ENCODE assay signal across 12 cellular contexts in the genomic region with DNA sequence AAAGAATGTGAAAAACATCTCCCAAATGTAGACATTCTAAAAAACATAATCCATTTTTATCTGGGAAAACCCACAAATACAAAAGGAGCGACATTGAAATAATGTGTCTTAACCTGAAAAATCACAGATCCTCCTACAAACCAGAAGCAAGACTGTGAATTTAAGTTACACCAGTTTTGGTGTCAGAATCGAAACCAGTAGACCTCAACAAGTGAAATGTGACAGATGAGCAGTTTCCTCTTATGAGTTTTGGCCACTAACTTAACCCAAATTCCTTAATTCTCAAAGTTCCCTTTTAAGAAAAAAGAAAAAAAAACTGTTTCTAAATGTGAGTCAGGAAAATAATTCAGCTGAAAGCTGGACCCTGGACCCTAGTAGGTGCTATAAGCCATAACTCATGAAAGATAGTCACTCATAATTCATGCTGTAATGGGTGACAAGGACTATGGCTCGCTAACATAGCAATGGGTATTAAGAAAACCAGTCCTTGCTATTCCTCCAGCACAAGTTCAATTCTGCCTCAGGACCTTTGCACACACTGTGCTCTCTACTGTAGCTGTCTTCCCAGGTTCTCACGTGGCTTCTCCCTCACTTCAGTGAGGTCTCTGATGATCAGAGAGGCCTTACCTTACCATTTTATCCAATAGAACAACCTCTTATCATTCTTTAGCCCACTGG. TPM values are rescaled to one million over a fixed set of nuclear protein-coding genes. Genes with fewer than 3 reads are reported as not detected.
A peak's percentile ranks its signal among the peaks of the same experiment; 100 is the strongest.
DNase-seq lines count a peak whose midpoint lies in the region; ATAC-seq and TF ChIP-seq lines count a peak whose summit lies in the region.
"Had no signal": no experiment of that assay in that cellular context is flagged by ENCODE, and none has a peak within 500 bp of the region (broad histone marks: within the 10 kb centered on the region; RNA-seq: fewer than 3 reads in every experiment).

No MANE protein-coding gene starts in this region.

- H3K27ac Mint-ChIP-seq in WTC11: no peak overlapping the region
- H3K27ac Mint-ChIP-seq in activated CD4-positive, alpha-beta memory T cell treated with anti-CD3 and anti-CD28 coated beads, Interleukin-2, amount 10 ng/mL, durations not matched to agents 7 days and 5 days: no peak overlapping the region
- H3K27ac Mint-ChIP-seq: T-helper 2 cell treated with Interferon-gamma antibody and Interleukin-4, amounts not matched to agents 5 μg/mL and 100 μg/mL, for 36 hours had no signal

- POLR2A ChIA-PET in WTC11 (lab: Charles Lee): no interaction called here
- POLR2A ChIA-PET in activated CD4-positive, alpha-beta memory T cell treated with anti-CD3 and anti-CD28 coated beads, Interleukin-2, amount 10 ng/mL, durations not matched to agents 7 days and 5 days (lab: Charles Lee): no interaction called here

- peaks cover 21% of the 10 kb centered on the region for H3K4me1 Mint-ChIP-seq in WTC11
- H3K4me1 Mint-ChIP-seq in activated CD4-positive, alpha-beta memory T cell treated with anti-CD3 and anti-CD28 coated beads, Interleukin-2, amount 10 ng/mL, durations not matched to agents 7 days and 5 days: no peaks in the 10 kb centered on the region

- H3K4me3 Mint-ChIP-seq in WTC11: no peak overlapping the region
- H3K4me3 Mint-ChIP-seq in activated CD4-positive, alpha-beta memory T cell treated with anti-CD3 and anti-CD28 coated beads, Interleukin-2, amount 10 ng/mL, durations not matched to agents 7 days and 5 days: no peak overlapping the region
- H3K4me3 Mint-ChIP-seq: T-helper 2 cell treated with Interferon-gamma antibody and Interleukin-4, amounts not matched to agents 5 μg/mL and 100 μg/mL, for 36 hours had no signal

- no peaks in the 10 kb centered on the region; the same call in 1 of the 2 replicates for H3K9me3 Mint-ChIP-seq in WTC11
- no peaks in the 10 kb centered on the region for H3K9me3 Mint-ChIP-seq in activated CD4-positive, alpha-beta memory T cell treated with anti-CD3 and anti-CD28 coated beads, Interleukin-2, amount 10 ng/mL, durations not matched to agents 7 days and 5 days
- H3K9me3 Mint-ChIP-seq: T-helper 2 cell treated with Interferon-gamma antibody and Interleukin-4, amounts not matched to agents 5 μg/mL and 100 μg/mL, for 36 hours had no signal

- ATAC-seq in GM18519 (IDR thresholded peaks at IDR 0.05; ENCODE audit: low FRiP score, unreplicated experiment) (peak; percentile 87), GM21390 (IDR thresholded peaks at IDR 0.05; ENCODE audit: unreplicated experiment) (peak; percentile 92), HG03103 (IDR thresholded peaks at IDR 0.05; ENCODE audit: low read depth, unreplicated experiment) (peak; percentile 94), WTC11 (no peak)
- ATAC-seq: right cardiac atrium had no signal

- CTCF ChIA-PET in WTC11 (lab: Charles Lee): no interaction called here
- CTCF ChIA-PET in activated CD4-positive, alpha-beta memory T cell treated with anti-CD3 and anti-CD28 coated beads, Interleukin-2, amount 10 ng/mL, durations not matched to agents 7 days and 5 days (lab: Charles Lee): no interaction called here

- no peaks in the 10 kb centered on the region for H3K36me3 Mint-ChIP-seq in WTC11
- no peaks in the 10 kb centered on the region for H3K36me3 Mint-ChIP-seq in activated CD4-positive, alpha-beta memory T cell treated with anti-CD3 and anti-CD28 coated beads, Interleukin-2, amount 10 ng/mL, durations not matched to agents 7 days and 5 days (ENCODE audit: low read depth)

- no peaks in the 10 kb centered on the region for H3K27me3 Mint-ChIP-seq in WTC11 (ENCODE audit: low read depth)
- H3K27me3 Mint-ChIP-seq in activated CD4-positive, alpha-beta memory T cell treated with anti-CD3 and anti-CD28 coated beads, Interleukin-2, amount 10 ng/mL, durations not matched to agents 7 days and 5 days: no peaks in the 10 kb centered on the region

- TF ChIP-seq CTCF in WTC11 (IDR thresholded peaks at IDR 0.05): no peak

- DNase-seq in WTC11 (ENCODE audit: low spot score) (no peak), NCI-H2029 (lab: John Stamatoyannopoulos, UW) (no peak), NAMALWA (ENCODE audit: low spot score) (no peak)
- no peak for DNase-seq in activated CD4-positive, alpha-beta memory T cell treated with anti-CD3 and anti-CD28 coated beads, Interleukin-2, amount 10 ng/mL, durations not matched to agents 7 days and 5 days
- DNase-seq in stimulated activated CD4-positive, alpha-beta T cell treated with anti-CD3 and anti-CD28 coated beads, Interleukin-4, amount 100 ng/mL, for 4 hours: no peak
- DNase-seq: COR-L47, NCI-H774, right cardiac atrium had no signal

TF ChIP-seq in WTC11, 78 proteins besides CTCF, POLR2A, EP300 and RAD21:
- TF ChIP-seq NFYB (CRISPR knock-in tag; conservative IDR thresholded peaks at IDR 0.05; ENCODE audit: low read depth) (no peak), GTF2I (CRISPR knock-in tag; conservative IDR thresholded peaks at IDR 0.05) (0 out of 2 replicates have a peak, but pooled peaks have one; percentile 35)
- TF ChIP-seq, protein P1, sequence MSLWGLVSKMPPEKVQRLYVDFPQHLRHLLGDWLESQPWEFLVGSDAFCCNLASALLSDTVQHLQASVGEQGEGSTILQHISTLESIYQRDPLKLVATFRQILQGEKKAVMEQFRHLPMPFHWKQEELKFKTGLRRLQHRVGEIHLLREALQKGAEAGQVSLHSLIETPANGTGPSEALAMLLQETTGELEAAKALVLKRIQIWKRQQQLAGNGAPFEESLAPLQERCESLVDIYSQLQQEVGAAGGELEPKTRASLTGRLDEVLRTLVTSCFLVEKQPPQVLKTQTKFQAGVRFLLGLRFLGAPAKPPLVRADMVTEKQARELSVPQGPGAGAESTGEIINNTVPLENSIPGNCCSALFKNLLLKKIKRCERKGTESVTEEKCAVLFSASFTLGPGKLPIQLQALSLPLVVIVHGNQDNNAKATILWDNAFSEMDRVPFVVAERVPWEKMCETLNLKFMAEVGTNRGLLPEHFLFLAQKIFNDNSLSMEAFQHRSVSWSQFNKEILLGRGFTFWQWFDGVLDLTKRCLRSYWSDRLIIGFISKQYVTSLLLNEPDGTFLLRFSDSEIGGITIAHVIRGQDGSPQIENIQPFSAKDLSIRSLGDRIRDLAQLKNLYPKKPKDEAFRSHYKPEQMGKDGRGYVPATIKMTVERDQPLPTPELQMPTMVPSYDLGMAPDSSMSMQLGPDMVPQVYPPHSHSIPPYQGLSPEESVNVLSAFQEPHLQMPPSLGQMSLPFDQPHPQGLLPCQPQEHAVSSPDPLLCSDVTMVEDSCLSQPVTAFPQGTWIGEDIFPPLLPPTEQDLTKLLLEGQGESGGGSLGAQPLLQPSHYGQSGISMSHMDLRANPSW (CRISPR knock-in tag; conservative IDR thresholded peaks at IDR 0.05; ENCODE audit: low read depth): no peak

RNA-seq across cellular contexts. Expression of gene THRB, which starts 9.0 kb away (rescaled TPM):
- 4.5 to 5.8 TPM (median 4.8 TPM) in 3 replicates for total RNA-seq in WTC11 (2021)
- total RNA-seq in activated CD4-positive, alpha-beta memory T cell treated with anti-CD3 and anti-CD28 coated beads, Interleukin-2, amount 10 ng/mL, durations not matched to agents 7 days and 5 days: not detected
